Comparison of ENCODE assay signal across 21 cellular contexts in the genomic region with DNA sequence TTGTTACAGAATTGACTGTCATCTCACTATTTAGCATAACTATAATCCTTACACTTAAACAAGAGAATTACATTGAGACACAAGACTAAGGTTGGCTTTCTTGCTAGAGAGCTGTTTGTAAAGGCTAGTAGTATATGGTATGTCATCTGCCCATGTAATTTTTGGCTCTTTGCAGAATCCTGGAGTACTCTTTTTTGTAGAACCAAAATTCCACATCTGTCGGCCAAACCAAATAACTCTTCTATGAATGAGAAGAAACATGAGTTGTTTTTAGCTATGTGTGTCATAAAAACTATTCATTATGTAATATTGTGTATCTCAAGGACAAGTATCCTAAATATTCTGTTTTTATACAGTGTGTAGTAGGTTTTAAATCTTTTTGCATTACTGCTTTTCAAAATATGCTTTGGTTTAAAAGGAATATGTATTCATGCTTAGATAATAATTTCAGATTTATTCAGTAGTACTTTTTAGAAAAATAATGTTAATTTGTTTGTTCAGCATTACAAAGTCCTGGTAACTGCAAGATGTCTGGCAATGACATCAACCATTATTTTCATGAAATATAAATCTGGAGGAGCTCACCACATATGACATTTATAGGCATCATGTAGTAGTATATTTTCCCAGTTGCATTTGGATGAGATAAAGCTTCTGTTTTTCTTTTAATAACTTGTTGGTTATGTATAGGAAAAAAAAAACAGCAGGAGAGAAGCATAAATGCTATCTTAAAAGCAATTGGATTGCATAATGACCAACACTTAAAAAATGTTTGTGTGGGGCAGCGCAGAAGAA.
DNase-seq lines count a peak whose midpoint lies in the region; ATAC-seq, FAIRE-seq and TF ChIP-seq lines count a peak whose summit lies in the region.
"Had no signal": no experiment of that assay in that cellular context is flagged by ENCODE, and none has a peak within 500 bp of the region (broad histone marks: within the 10 kb centered on the region; RNA-seq: fewer than 3 reads in every experiment).

No MANE protein-coding gene starts in this region.

- no peak overlapping the region for H3K4me3 ChIP-seq in AG10803 (ENCODE audit: low read length)
- H3K4me3 ChIP-seq in ascending aorta, result no peak overlapping the region
- no peak overlapping the region for H3K4me3 ChIP-seq in GM23338

- no peaks in the 10 kb centered on the region for H3K27me3 Mint-ChIP-seq in GM23338 (ENCODE audit: insufficient read depth, low read depth, poor library complexity)
- H3K27me3 Mint-ChIP-seq: CD4-positive, alpha-beta memory T cell had no signal

- H3K4me2 ChIP-seq in GM23338, result no peak overlapping the region

- no peaks in the 10 kb centered on the region for H3F3A ChIP-seq in GM23338 (replicated peaks; ENCODE audit: low read depth)

- H3K4me1 ChIP-seq in ascending aorta (no peaks in the 10 kb centered on the region), GM23338 (ENCODE audit: insufficient read depth) (peaks cover 26% of the 10 kb centered on the region)

- no peaks in the 10 kb centered on the region for H3K9me3 ChIP-seq in ascending aorta

- H3K27me3 ChIP-seq in ascending aorta, result no peaks in the 10 kb centered on the region
- H3K27me3 ChIP-seq in GM23338 (ENCODE audit: insufficient read depth), result no peaks in the 10 kb centered on the region

- peaks cover 16% of the 10 kb centered on the region for H3K79me2 ChIP-seq in GM23338 (replicated peaks; ENCODE audit: insufficient read depth)

- no peak for ATAC-seq in GM23338
- ATAC-seq: HepG2 had no signal

- no peaks in the 10 kb centered on the region for H3K36me3 Mint-ChIP-seq in GM23338 (ENCODE audit: low read depth)

- H3K4me3 Mint-ChIP-seq in GM23338, result no peak overlapping the region
- H3K4me3 Mint-ChIP-seq: CD4-positive, alpha-beta memory T cell had no signal

- no peaks in the 10 kb centered on the region for H3K9me3 Mint-ChIP-seq in GM23338
- H3K9me3 Mint-ChIP-seq: CD4-positive, alpha-beta memory T cell had no signal

- peaks cover 39% of the 10 kb centered on the region for H3K4me1 Mint-ChIP-seq in GM23338
- H3K4me1 Mint-ChIP-seq: CD4-positive, alpha-beta memory T cell had no signal

- CTCF ChIA-PET in HEK293T (lab: Yijun Ruan, JAX), result interaction anchor here (0.7 to 0.9 kb wide), 2 partner anchors 9 to 71 kb away, joined by 3 read pairs; no protein-coding TSS in a partner anchor

- TF ChIP-seq CTCF in AG10803 (conservative IDR thresholded peaks at IDR 0.05; ENCODE audit: low read length) (no peak), ascending aorta (IDR thresholded peaks at IDR 0.05) (no peak), GM23338 (conservative IDR thresholded peaks at IDR 0.05; ENCODE audit: low read depth in 2 of 2) (no peak)

- intact Hi-C loops in ascending aorta (cut with DNase I), result no loop called here

- H2AFZ ChIP-seq in GM23338, result no peak overlapping the region

- no peak overlapping the region for H3K27ac Mint-ChIP-seq in GM23338

- POLR2A ChIA-PET in HEK293T (lab: Yijun Ruan, JAX), result no interaction called here

- H3K27ac ChIP-seq in ascending aorta (no peak overlapping the region), GM23338 (ENCODE audit: low read depth) (no peak overlapping the region)
- H3K27ac ChIP-seq: 22Rv1 had no signal

- H4K20me1 ChIP-seq in GM23338 (replicated peaks; ENCODE audit: insufficient read depth), result no peaks in the 10 kb centered on the region

- peak; percentile 47 for FAIRE-seq in islet of Langerhans (lab: Jason Lieb, UNC)
- FAIRE-seq: GM18507, H1, HepG2 had no signal

- H3K36me3 ChIP-seq in ascending aorta (no peaks in the 10 kb centered on the region), GM23338 (ENCODE audit: insufficient read depth) (no peaks in the 10 kb centered on the region)

- H3K9me2 ChIP-seq in GM23338 (ENCODE audit: insufficient read depth), result no peaks in the 10 kb centered on the region

- DNase-seq in AG10803 (ENCODE audit: low read depth) (peak; percentile 25), HEK293T (ENCODE audit: extremely low spot score) (no peak), fibroblast of gingiva (ENCODE audit: low read depth) (peak; percentile 24), DMS79 (lab: John Stamatoyannopoulos, UW) (no peak), germinal center (ENCODE audit: low spot score) (no peak), ascending aorta (ENCODE audit: low spot score in 2 of 2) (no peak), GM23338 (ENCODE audit: low spot score) (no peak)
- DNase-seq: CD4-positive, alpha-beta memory T cell; DMS79 treated with DMSO at 0.1 percent for 48 hours; KG1; NCI-H1436 treated with DMSO at 0.1 percent for 48 hours; NCI-H2029 treated with DMSO at 0.1 percent for 48 hours; NCI-H2171 treated with DMSO at 0.1 percent for 48 hours; NCI-H446 treated with DMSO at 0.1 percent for 48 hours; NK-92 treated with Interleukin-12 subunit alpha and Interleukin-12 subunit beta, amount 100 ng/mL, for 24 hours; SHP77 had no signal

TF ChIP-seq in HEK293T, 16 proteins besides CTCF, POLR2A, EP300 and RAD21:
- TF ChIP-seq, protein P1, sequence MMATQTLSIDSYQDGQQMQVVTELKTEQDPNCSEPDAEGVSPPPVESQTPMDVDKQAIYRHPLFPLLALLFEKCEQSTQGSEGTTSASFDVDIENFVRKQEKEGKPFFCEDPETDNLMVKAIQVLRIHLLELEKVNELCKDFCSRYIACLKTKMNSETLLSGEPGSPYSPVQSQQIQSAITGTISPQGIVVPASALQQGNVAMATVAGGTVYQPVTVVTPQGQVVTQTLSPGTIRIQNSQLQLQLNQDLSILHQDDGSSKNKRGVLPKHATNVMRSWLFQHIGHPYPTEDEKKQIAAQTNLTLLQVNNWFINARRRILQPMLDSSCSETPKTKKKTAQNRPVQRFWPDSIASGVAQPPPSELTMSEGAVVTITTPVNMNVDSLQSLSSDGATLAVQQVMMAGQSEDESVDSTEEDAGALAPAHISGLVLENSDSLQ (IDR thresholded peaks at IDR 0.05), result peak; percentile 25; the same call in 1 of the 2 replicates
- TF ChIP-seq NFRKB (IDR thresholded peaks at IDR 0.05), result no peak
TF ChIP-seq in HEK293T: peak in this region for 1.

TF ChIP-seq in GM23338, 12 proteins besides CTCF, POLR2A, EP300 and RAD21:
- TF ChIP-seq ZNF114 (CRISPR knock-in tag; IDR thresholded peaks at IDR 0.05) (no peak), STAT1 (IDR thresholded peaks at IDR 0.05; ENCODE audit: unreplicated experiment) (no peak), EZH2 (IDR thresholded peaks at IDR 0.05; ENCODE audit: low read depth, unreplicated experiment) (no peak), JUNB (IDR thresholded peaks at IDR 0.05; ENCODE audit: unreplicated experiment) (no peak)
- TF ChIP-seq, protein P2, sequence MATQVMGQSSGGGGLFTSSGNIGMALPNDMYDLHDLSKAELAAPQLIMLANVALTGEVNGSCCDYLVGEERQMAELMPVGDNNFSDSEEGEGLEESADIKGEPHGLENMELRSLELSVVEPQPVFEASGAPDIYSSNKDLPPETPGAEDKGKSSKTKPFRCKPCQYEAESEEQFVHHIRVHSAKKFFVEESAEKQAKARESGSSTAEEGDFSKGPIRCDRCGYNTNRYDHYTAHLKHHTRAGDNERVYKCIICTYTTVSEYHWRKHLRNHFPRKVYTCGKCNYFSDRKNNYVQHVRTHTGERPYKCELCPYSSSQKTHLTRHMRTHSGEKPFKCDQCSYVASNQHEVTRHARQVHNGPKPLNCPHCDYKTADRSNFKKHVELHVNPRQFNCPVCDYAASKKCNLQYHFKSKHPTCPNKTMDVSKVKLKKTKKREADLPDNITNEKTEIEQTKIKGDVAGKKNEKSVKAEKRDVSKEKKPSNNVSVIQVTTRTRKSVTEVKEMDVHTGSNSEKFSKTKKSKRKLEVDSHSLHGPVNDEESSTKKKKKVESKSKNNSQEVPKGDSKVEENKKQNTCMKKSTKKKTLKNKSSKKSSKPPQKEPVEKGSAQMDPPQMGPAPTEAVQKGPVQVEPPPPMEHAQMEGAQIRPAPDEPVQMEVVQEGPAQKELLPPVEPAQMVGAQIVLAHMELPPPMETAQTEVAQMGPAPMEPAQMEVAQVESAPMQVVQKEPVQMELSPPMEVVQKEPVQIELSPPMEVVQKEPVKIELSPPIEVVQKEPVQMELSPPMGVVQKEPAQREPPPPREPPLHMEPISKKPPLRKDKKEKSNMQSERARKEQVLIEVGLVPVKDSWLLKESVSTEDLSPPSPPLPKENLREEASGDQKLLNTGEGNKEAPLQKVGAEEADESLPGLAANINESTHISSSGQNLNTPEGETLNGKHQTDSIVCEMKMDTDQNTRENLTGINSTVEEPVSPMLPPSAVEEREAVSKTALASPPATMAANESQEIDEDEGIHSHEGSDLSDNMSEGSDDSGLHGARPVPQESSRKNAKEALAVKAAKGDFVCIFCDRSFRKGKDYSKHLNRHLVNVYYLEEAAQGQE (IDR thresholded peaks at IDR 0.05; ENCODE audit: unreplicated experiment), result no peak

Comparison
In these comparisons a context has a peak if more than half of its experiments do, and no peak if none do; other contexts are left out.
1. DNase-seq: peak in AG10803 (single experiment) and fibroblast of gingiva (single experiment); none in HEK293T (single experiment), DMS79 (single experiment), germinal center (single experiment), ascending aorta (0 of 2) and GM23338 (single experiment).